14 cellular contexts compared by ENCODE assay signal in the genomic region with DNA sequence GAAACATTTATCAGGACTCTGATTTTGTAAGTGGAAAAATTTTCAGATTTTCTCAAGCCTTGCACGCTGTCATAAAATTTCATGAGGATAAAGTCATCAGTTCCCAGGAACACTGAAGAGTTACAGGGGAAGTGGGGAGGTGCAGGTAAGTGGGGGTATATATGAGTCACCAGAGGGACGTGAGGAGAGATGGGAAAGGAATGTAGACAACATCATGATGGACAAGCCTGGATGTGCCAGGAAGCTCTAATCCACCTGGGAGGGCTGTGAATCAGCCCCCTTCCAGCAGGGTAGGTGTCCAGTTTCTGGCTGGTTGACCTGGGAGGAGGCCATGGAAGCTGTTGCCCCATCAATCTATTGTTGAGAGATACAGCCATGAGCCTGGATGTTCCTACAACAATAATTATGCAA.
DNase-seq lines count a peak whose midpoint lies in the region; ATAC-seq, FAIRE-seq and TF ChIP-seq lines count a peak whose summit lies in the region.
"Had no signal": no experiment of that assay in that cellular context is flagged by ENCODE, and none has a peak within 500 bp of the region (broad histone marks: within the 10 kb centered on the region; RNA-seq: fewer than 3 reads in every experiment).

No MANE protein-coding gene starts in this region.

- TF ChIP-seq CTCF in AG09309 (IDR thresholded peaks at IDR 0.05; ENCODE audit: control insufficient read depth, insufficient read depth, low read depth, low read length, missing control alignments): no peak
- TF ChIP-seq CTCF in astrocyte of the spinal cord (IDR thresholded peaks at IDR 0.05; ENCODE audit: low read depth, low read length): no peak
- no peak for TF ChIP-seq CTCF in HepG2 (CRISPR knock-in tag; IDR thresholded peaks at IDR 0.05)

- TF ChIP-seq POLR2A in HepG2 (IDR thresholded peaks at IDR 0.05; ENCODE audit: insufficient read depth in 1 of 2, low read depth in 2 of 2, low read length in 2 of 2): no peak

- CTCF ChIA-PET in HepG2 (lab: Yijun Ruan, JAX; ENCODE audit: low intra/inter-chr PET ratio, low total read pairs): no interaction called here

- no peak for FAIRE-seq in HepG2 (lab: Jason Lieb, UNC)

- DNase-seq in AG09309 (ENCODE audit: low read depth) (peak; percentile 87), astrocyte of the spinal cord (ENCODE audit: low read depth, low spot score) (peak; percentile 62), kidney glomerular epithelial cell (lab: John Stamatoyannopoulos, UW) (peak; percentile 99), HepG2 (ENCODE audit: low spot score) (no peak)
- DNase-seq: activated CD4-positive, alpha-beta T cell treated with anti-CD3 and anti-CD28 coated beads, Interleukin-2, amount 10 ng/mL, durations not matched to agents 24 days and 14 days; activated T-cell treated with anti-CD3 and anti-CD28 coated beads, Interleukin-2, amount 50 U/mL, for 72 hours; Calu3; NCI-H187 treated with DMSO at 0.1 percent for 48 hours; NCI-H748 treated with DMSO at 0.1 percent for 48 hours; spleen had no signal

- WGBS in HepG2 (ENCODE audit: low lambda C conversion rate): 11% methylated on average over 2 of the region's 2 CpGs

- H3K4me1 ChIP-seq in HepG2 (ENCODE audit: insufficient read depth, low read length): no peaks in the 10 kb centered on the region
- H3K4me1 ChIP-seq: spleen had no signal

- H3K27ac ChIP-seq in HepG2 (ENCODE audit: extremely low read length, insufficient read depth, low read length): no peak overlapping the region
- H3K27ac ChIP-seq: spleen had no signal

- intact Hi-C loops in HepG2 (cut with micrococcal nuclease; ENCODE audit: unreplicated experiment): no loop called here

- 0 out of 5 replicates have a peak, but pooled peaks cover 0 to 5% of the 10 kb centered on the region in 2 experiments for H3K27me3 ChIP-seq in HepG2 (ENCODE audit: control insufficient read depth in 1 of 2, insufficient read depth in 2 of 2, low read length in 2 of 2)
- H3K27me3 ChIP-seq: spleen had no signal

- TF ChIP-seq RAD21 in Ishikawa (IDR thresholded peaks at IDR 0.05; ENCODE audit: low read depth): no peak
- no peak for TF ChIP-seq RAD21 in HepG2 (CRISPR knock-in tag; IDR thresholded peaks at IDR 0.05)

- POLR2A ChIA-PET in HepG2 (lab: Yijun Ruan, JAX): no interaction called here

- H3K4me3 ChIP-seq in AG09309 (ENCODE audit: control insufficient read depth, low read depth, low read length) (no peak overlapping the region), astrocyte of the spinal cord (ENCODE audit: low read depth, low read length) (no peak overlapping the region), HepG2 (replicated peaks in 1 of 3; ENCODE audit: insufficient read depth in 1 of 3, low read depth in 2 of 3, low read length in 3 of 3) (no peak overlapping the region)
- H3K4me3 ChIP-seq: spleen had no signal

- H3K4me2 ChIP-seq in HepG2 (ENCODE audit: low read depth, low read length): no peak overlapping the region

- ATAC-seq in HepG2 (no peak), GM21528 (IDR thresholded peaks at IDR 0.05; ENCODE audit: low FRiP score, unreplicated experiment) (no peak), HG03520 (IDR thresholded peaks at IDR 0.05; ENCODE audit: unreplicated experiment) (no peak), HG03460 (IDR thresholded peaks at IDR 0.05; ENCODE audit: unreplicated experiment) (no peak)
- ATAC-seq: activated T-cell treated with anti-CD3 and anti-CD28 coated beads, Interleukin-2, amount 50 U/mL, for 72 hours had no signal

- no peak overlapping the region for H3K9ac ChIP-seq in HepG2 (ENCODE audit: insufficient read depth, low read depth, low read length)

- in situ Hi-C loops in astrocyte of the spinal cord (cut with HindIII; ENCODE audit: low sequenced_read_pairs): no loop called here
- in situ Hi-C loops in HepG2 (cut with HindIII; ENCODE audit: extremely low pct_ligation_motif_present, low pct_unique_long_range_greater_than_20kb): no loop called here

- no peaks in the 10 kb centered on the region for H3K79me2 ChIP-seq in HepG2 (ENCODE audit: insufficient read depth, low read length)

- BruUV-seq in HepG2 (replicated peaks; lab: Mats Ljungman, UMichigan): no TSS peak

- H4K20me1 ChIP-seq in HepG2 (ENCODE audit: insufficient read depth, low read length): no peaks in the 10 kb centered on the region

- TF ChIP-seq EP300 in Ishikawa (IDR thresholded peaks at IDR 0.05; ENCODE audit: borderline replicate concordance) (peak; percentile 46; the same call in 1 of the 2 replicates), HepG2 (IDR thresholded peaks at IDR 0.05; ENCODE audit: low read depth in 2 of 2, low read length in 2 of 2) (no peak), HepG2 (CRISPR knock-in tag; IDR thresholded peaks at IDR 0.05; ENCODE audit: borderline replicate concordance) (no peak)

- H3K36me3 ChIP-seq in HepG2 (replicated peaks in 1 of 2; ENCODE audit: control insufficient read depth in 1 of 2, insufficient read depth in 2 of 2, low read length in 2 of 2): no peaks in the 10 kb centered on the region
- H3K36me3 ChIP-seq: spleen had no signal

- H2AFZ ChIP-seq in HepG2 (ENCODE audit: low read length): no peak overlapping the region

- H3K9me3 ChIP-seq in HepG2 (ENCODE audit: low read length): no peaks in the 10 kb centered on the region
- H3K9me3 ChIP-seq: spleen had no signal

TF ChIP-seq in Ishikawa, 13 proteins besides CTCF, POLR2A, EP300 and RAD21:
- TF ChIP-seq, protein P1, sequence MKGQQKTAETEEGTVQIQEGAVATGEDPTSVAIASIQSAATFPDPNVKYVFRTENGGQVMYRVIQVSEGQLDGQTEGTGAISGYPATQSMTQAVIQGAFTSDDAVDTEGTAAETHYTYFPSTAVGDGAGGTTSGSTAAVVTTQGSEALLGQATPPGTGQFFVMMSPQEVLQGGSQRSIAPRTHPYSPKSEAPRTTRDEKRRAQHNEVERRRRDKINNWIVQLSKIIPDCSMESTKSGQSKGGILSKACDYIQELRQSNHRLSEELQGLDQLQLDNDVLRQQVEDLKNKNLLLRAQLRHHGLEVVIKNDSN (IDR thresholded peaks at IDR 0.05): no peak
- 0 out of 2 replicates have a peak, but pooled peaks have one; percentile 34 for TF ChIP-seq TCF12 (IDR thresholded peaks at IDR 0.05; ENCODE audit: low read depth)
TF ChIP-seq in Ishikawa: peak in this region for 1.

TF ChIP-seq in HepG2, 621 proteins besides CTCF, POLR2A, EP300 and RAD21 (continues in another document):
- TF ChIP-seq, protein P2, sequence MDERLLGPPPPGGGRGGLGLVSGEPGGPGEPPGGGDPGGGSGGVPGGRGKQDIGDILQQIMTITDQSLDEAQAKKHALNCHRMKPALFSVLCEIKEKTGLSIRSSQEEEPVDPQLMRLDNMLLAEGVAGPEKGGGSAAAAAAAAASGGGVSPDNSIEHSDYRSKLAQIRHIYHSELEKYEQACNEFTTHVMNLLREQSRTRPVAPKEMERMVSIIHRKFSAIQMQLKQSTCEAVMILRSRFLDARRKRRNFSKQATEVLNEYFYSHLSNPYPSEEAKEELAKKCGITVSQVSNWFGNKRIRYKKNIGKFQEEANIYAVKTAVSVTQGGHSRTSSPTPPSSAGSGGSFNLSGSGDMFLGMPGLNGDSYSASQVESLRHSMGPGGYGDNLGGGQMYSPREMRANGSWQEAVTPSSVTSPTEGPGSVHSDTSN (CRISPR knock-in tag; IDR thresholded peaks at IDR 0.05): no peak
- no peak for TF ChIP-seq UBTF (CRISPR knock-in tag; IDR thresholded peaks at IDR 0.05)
- no peak for TF ChIP-seq NR2C2 (CRISPR knock-in tag; IDR thresholded peaks at IDR 0.05; ENCODE audit: borderline replicate concordance)
- TF ChIP-seq RARA (CRISPR knock-in tag; IDR thresholded peaks at IDR 0.05): no peak
- no peak for TF ChIP-seq ZNF782 (CRISPR knock-in tag; IDR thresholded peaks at IDR 0.05; ENCODE audit: borderline replicate concordance)
- TF ChIP-seq, protein P3, sequence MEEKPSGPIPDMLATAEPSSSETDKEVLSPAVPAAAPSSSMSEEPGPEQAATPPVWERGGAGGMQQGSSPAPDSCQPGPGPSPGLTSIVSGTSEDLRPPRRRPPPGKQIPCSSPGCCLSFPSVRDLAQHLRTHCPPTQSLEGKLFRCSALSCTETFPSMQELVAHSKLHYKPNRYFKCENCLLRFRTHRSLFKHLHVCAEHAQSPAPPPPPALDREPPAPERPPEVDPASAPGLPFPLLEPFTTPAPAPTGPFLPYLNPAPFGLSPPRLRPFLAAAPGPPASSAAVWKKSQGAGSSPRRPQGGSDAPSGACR (CRISPR knock-in tag; IDR thresholded peaks at IDR 0.05): no peak
- TF ChIP-seq SNAI1 (CRISPR knock-in tag; IDR thresholded peaks at IDR 0.05; ENCODE audit: borderline replicate concordance): no peak
- TF ChIP-seq ZNF430 (CRISPR knock-in tag; IDR thresholded peaks at IDR 0.05): no peak
- TF ChIP-seq GABPB1 (CRISPR knock-in tag; IDR thresholded peaks at IDR 0.05): no peak
